ENCODE assay signal across 22 cellular contexts in the genomic region with DNA sequence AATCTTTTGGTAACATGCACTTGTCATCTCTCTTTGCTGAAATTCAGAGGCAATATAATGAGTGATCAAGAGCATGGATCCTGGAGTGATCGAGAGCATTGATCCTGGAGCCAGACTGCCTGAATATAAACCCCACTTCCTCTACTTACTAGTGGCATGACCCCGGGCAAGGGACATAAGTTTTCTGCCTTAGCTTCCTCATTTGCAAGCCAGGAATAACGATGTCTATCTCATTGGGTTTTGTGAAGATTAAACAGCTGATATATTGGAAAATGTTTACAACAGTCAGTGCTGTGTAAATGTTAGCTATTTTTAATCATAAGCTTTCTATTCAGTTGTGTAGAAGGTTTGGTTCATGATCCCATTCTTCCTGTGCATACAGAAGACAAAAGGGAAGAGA. TPM values are rescaled to one million over a fixed set of nuclear protein-coding genes. Genes with fewer than 3 reads are reported as not detected.
A peak's percentile ranks its signal among the peaks of the same experiment; 100 is the strongest.
DNase-seq lines count a peak whose midpoint lies in the region; TF ChIP-seq lines count a peak whose summit lies in the region.
"Had no signal": no experiment of that assay in that cellular context is flagged by ENCODE, and none has a peak within 500 bp of the region (broad histone marks: within the 10 kb centered on the region; RNA-seq: fewer than 3 reads in every experiment).

No MANE protein-coding gene starts in this region.

- CTCF ChIA-PET in RWPE1 (lab: Yijun Ruan, JAX) = no interaction called here

- no peaks in the 10 kb centered on the region for H3K36me3 ChIP-seq in vagina
- H3K36me3 ChIP-seq: BE2C, HAP-1 had no signal

- H3K27ac ChIP-seq in vagina (no peak overlapping the region), RWPE1 (no peak overlapping the region)
- H3K27ac ChIP-seq: 22Rv1, SK-N-MC had no signal

- no peaks in the 10 kb centered on the region for H3K9me3 ChIP-seq in vagina
- H3K9me3 ChIP-seq: BE2C, HAP-1 had no signal

- H3K27me3 ChIP-seq in vagina = no peaks in the 10 kb centered on the region
- H3K27me3 ChIP-seq: BE2C had no signal

- no peak for TF ChIP-seq CTCF in vagina (IDR thresholded peaks at IDR 0.05)
- TF ChIP-seq CTCF in RWPE1 (conservative IDR thresholded peaks at IDR 0.05; ENCODE audit: low read depth) = no peak

- no peak overlapping the region for H3K4me3 ChIP-seq in vagina
- H3K4me3 ChIP-seq: HAP-1, SK-N-MC had no signal

- DNase-seq in NOMO-1 treated with DMSO at 0.1 percent for 48 hours (lab: John Stamatoyannopoulos, UW; ENCODE audit: unreplicated experiment) = peak; percentile 31
- no peak for DNase-seq in NOMO-1 treated with dmso at 0.1 percent for 144 hours (lab: John Stamatoyannopoulos, UW; ENCODE audit: unreplicated experiment)
- DNase-seq in AML-193 (lab: John Stamatoyannopoulos, UW) = peak; percentile 45 to 50
- peak; percentile 46 for DNase-seq in Kasumi-1 (lab: John Stamatoyannopoulos, UW)
- peak; percentile 30 for DNase-seq in OCI-M1 (lab: John Stamatoyannopoulos, UW)
- DNase-seq in vagina (ENCODE audit: extremely low spot score in 2 of 2) = no peak
- DNase-seq in RWPE1 (ENCODE audit: low spot score) = no peak
- no peak for DNase-seq in posterior vena cava (ENCODE audit: low spot score)
- DNase-seq: BE2C; CD4-positive, alpha-beta memory T cell; DMS153; GDM1; MM.1S; NCI-H1417; NCI-H187; NCI-H2107; NCI-H2227 treated with DMSO at 0.1 percent for 48 hours; NCI-H510A treated with DMSO at 0.1 percent for 48 hours; NCI-H82 had no signal

- POLR2A ChIA-PET in RWPE1 (lab: Yijun Ruan, JAX; ENCODE audit: low non-redundant PET) = no interaction called here

- peaks cover 9% of the 10 kb centered on the region for H3K4me1 ChIP-seq in vagina
- H3K4me1 ChIP-seq: BE2C had no signal

- TF ChIP-seq POLR2A in vagina (IDR thresholded peaks at IDR 0.05) = no peak

- intact Hi-C loops in vagina (cut with DNase I) (no loop called here), posterior vena cava (cut with DNase I) (loop anchor here in 1 of 2 donors (10.0 kb wide), 1 partner anchor 129 kb away; the partner anchor contains the start of gene POU6F1)

RNA-seq across cellular contexts. Expression of gene CSRNP2, which starts 2.4 kb away (rescaled TPM):
- total RNA-seq in vagina (19.9 TPM), posterior vena cava (10 to 100 TPM; 23.6 to 29.4 TPM)

RNA-seq across cellular contexts. Expression of gene LETMD1, which starts 37.6 kb away (rescaled TPM):
- total RNA-seq in vagina (64.3 TPM), posterior vena cava (10 to 100 TPM; 21.3 to 32.1 TPM)

RNA-seq across cellular contexts. Expression of gene SLC11A2, which starts 59.6 kb away (rescaled TPM):
- total RNA-seq in vagina (40.8 TPM), posterior vena cava (10 to 100 TPM; 55.1 to 58.7 TPM)

Comparison
In these comparisons a context has a peak if more than half of its experiments do, and no peak if none do; other contexts are left out.
1. DNase-seq: peak in NOMO-1 treated with DMSO at 0.1 percent for 48 hours (single experiment), AML-193 (2 of 2), Kasumi-1 (2 of 2) and OCI-M1 (single experiment); none in NOMO-1 treated with dmso at 0.1 percent for 144 hours (single experiment), vagina (0 of 2), RWPE1 (single experiment) and posterior vena cava (single experiment).